Comparison of ENCODE assay signal across 7 cellular contexts in genomic region chr10:7412482-7413251, GRCh38. TPM values are rescaled to one million over a fixed set of nuclear protein-coding genes. Genes with fewer than 3 reads are reported as not detected.
DNase-seq lines count a peak whose midpoint lies in the region; ATAC-seq and TF ChIP-seq lines count a peak whose summit lies in the region.

No MANE protein-coding gene starts in this region.

- DNase-seq in RWPE2 (ENCODE audit: low spot score) (peak; percentile 51), cerebellum (ENCODE audit: low spot score) (peak; percentile 35), mesendoderm (peak; percentile 83), stomach (no peak)

- no peak for TF ChIP-seq EP300 in stomach (IDR thresholded peaks at IDR 0.05)

- H3K18ac ChIP-seq in mesendoderm (ENCODE audit: low read length): no peak overlapping the region

- no peaks in the 10 kb centered on the region for H3K79me1 ChIP-seq in mesendoderm (ENCODE audit: low read length)

- no peak overlapping the region for H4K8ac ChIP-seq in mesendoderm (ENCODE audit: low read depth, low read length)

- no peak overlapping the region for H2AK5ac ChIP-seq in mesendoderm (ENCODE audit: low read length)

- peak overlapping the region; percentile 77 for H3K56ac ChIP-seq in mesendoderm (ENCODE audit: low read length)

- H2BK120ac ChIP-seq in mesendoderm (ENCODE audit: low read depth, low read length): no peak overlapping the region

- no peak overlapping the region for H3K23ac ChIP-seq in mesendoderm (ENCODE audit: low read length)

- ATAC-seq in RWPE2 (ENCODE audit: low read depth): no peak; the same call in 2 of the 3 replicates
- no peak for ATAC-seq in GM18517 (IDR thresholded peaks at IDR 0.05; ENCODE audit: unreplicated experiment)
- no peak for ATAC-seq in HG03342 (IDR thresholded peaks at IDR 0.05; ENCODE audit: unreplicated experiment)
- ATAC-seq in HG03565 (IDR thresholded peaks at IDR 0.05; ENCODE audit: unreplicated experiment): no peak

- peak overlapping the region; percentile 47 for H3K9ac ChIP-seq in mesendoderm (ENCODE audit: low read length)

- intact Hi-C loops in stomach (cut with DNase I; ENCODE audit: low total_unique reads): loop anchor here (10.0 kb wide), 1 partner anchor 498 kb away; no protein-coding TSS in a partner anchor

- no peaks in the 10 kb centered on the region for H3K4me1 ChIP-seq in RWPE2 (ENCODE audit: insufficient read depth, poor library complexity, severe bottlenecking)
- no peaks in the 10 kb centered on the region for H3K4me1 ChIP-seq in mesendoderm (ENCODE audit: control insufficient read depth, low read depth, low read length)
- peaks cover 28 to 53% (median 52%) of the 10 kb centered on the region in 4 donors for H3K4me1 ChIP-seq in stomach

- WGBS in mesendoderm (ENCODE audit: extremely low coverage, insufficient coverage, low lambda C conversion rate): no CpG with 5 or more reads among the region's 62 CpGs
- WGBS in stomach, 5 donors: 5 to 10% (median 7%) methylated on average over 30 to 62 of the region's 62 CpGs

- peaks cover 22% of the 10 kb centered on the region for H3K27me3 ChIP-seq in RWPE2 (ENCODE audit: insufficient read depth, poor library complexity, severe bottlenecking)
- H3K27me3 ChIP-seq in mesendoderm (ENCODE audit: insufficient read depth, low read length, poor library complexity): peaks cover 14% of the 10 kb centered on the region
- H3K27me3 ChIP-seq in stomach: peaks cover 0 to 61% (median 49%) of the 10 kb centered on the region in 3 donors

- no peak overlapping the region for H2BK5ac ChIP-seq in mesendoderm (ENCODE audit: low read length)

- no peak overlapping the region for H4K5ac ChIP-seq in mesendoderm (ENCODE audit: low read length)

- H3K36me3 ChIP-seq in RWPE2 (ENCODE audit: low read depth) (no peaks in the 10 kb centered on the region), mesendoderm (ENCODE audit: control insufficient read depth, insufficient read depth, low read length) (no peaks in the 10 kb centered on the region), stomach (no peaks in the 10 kb centered on the region)

- H3K9me3 ChIP-seq in RWPE2 (ENCODE audit: severe bottlenecking) (no peaks in the 10 kb centered on the region), stomach (no peaks in the 10 kb centered on the region)

- no peak overlapping the region for H2BK15ac ChIP-seq in mesendoderm (replicated peaks; ENCODE audit: low read depth)

- H3K27ac ChIP-seq in RWPE2 (ENCODE audit: poor library complexity, severe bottlenecking) (no peak overlapping the region), mesendoderm (ENCODE audit: low read depth, low read length) (no peak overlapping the region), stomach (peak overlapping the region in 3 of 5 donors; percentile 13 to 81 (median 41))

- no peak for TF ChIP-seq POLR2A in stomach (IDR thresholded peaks at IDR 0.05)

- TF ChIP-seq CTCF in RWPE2 (IDR thresholded peaks at IDR 0.05; ENCODE audit: poor library complexity, severe bottlenecking): no peak
- no peak for TF ChIP-seq CTCF in stomach (IDR thresholded peaks at IDR 0.05)

- peak overlapping the region; percentile 72 for H3K4me2 ChIP-seq in mesendoderm (ENCODE audit: low read length)

- H3K79me2 ChIP-seq in mesendoderm (ENCODE audit: control insufficient read depth, insufficient read depth, low read length): no peaks in the 10 kb centered on the region

- H3K4me3 ChIP-seq in RWPE2 (ENCODE audit: severe bottlenecking): no peak overlapping the region
- H3K4me3 ChIP-seq in mesendoderm (ENCODE audit: low read length): peak overlapping the region; percentile 7
- H3K4me3 ChIP-seq in stomach: peak overlapping the region; percentile 69 to 84 (median 74)

- H3K4ac ChIP-seq in mesendoderm (ENCODE audit: low read depth, low read length): no peak overlapping the region

RNA-seq across cellular contexts. Expression of gene SFMBT2, which starts 1.8 kb away (rescaled TPM):
- 51.0 TPM for total RNA-seq in cerebellum
- polyA plus RNA-seq in mesendoderm (2013, experiment 1 of 2): 1.1 TPM
- polyA plus RNA-seq in mesendoderm (2013, experiment 2 of 2): 1.0 TPM
- 10 to 100 TPM in 3 of 5 donors, 1 to 10 TPM in 2; 1.2 to 17.3 (median 13.4) TPM for total RNA-seq in stomach
- 1 to 10 TPM in 2 of 3 donors, under 1 TPM in 1; 0.90 to 2.9 (median 1.1) TPM for polyA plus RNA-seq in stomach

Comparison
In these comparisons a context has a peak if more than half of its experiments do, and no peak if none do; other contexts are left out.
1. H3K27ac ChIP-seq: peak in stomach (3 of 5); none in RWPE2 (single experiment) and mesendoderm (single experiment).